In genomic region chr3:98534734-98535133, GRCh38 we compare ENCODE assay signal across 35 cellular contexts. TPM values are rescaled to one million over a fixed set of nuclear protein-coding genes. Genes with fewer than 3 reads are reported as not detected.
DNase-seq lines count a peak whose midpoint lies in the region; ATAC-seq, FAIRE-seq and TF ChIP-seq lines count a peak whose summit lies in the region.
"Had no signal": no experiment of that assay in that cellular context is flagged by ENCODE, and none has a peak within 500 bp of the region (broad histone marks: within the 10 kb centered on the region; RNA-seq: fewer than 3 reads in every experiment).

No MANE protein-coding gene starts in this region.

- ATAC-seq in activated naive CD4-positive, alpha-beta T cell treated with anti-CD3 and anti-CD28 coated beads, Interleukin-2, amount 50 U/mL, for 72 hours: no peak
- ATAC-seq in stimulated activated memory B cell treated with anti-CD40 and anti-IgM and Interleukin-4, amounts not matched to agents 10 μg/mL and 1 μg/mL and 100 μg/mL, for 72 hours: no peak
- ATAC-seq in GM18858 (IDR thresholded peaks at IDR 0.05; ENCODE audit: unreplicated experiment): no peak
- ATAC-seq: effector memory CD8-positive, alpha-beta T cell; left ventricle myocardium superior; naive thymus-derived CD4-positive, alpha-beta T cell had no signal

- H3K36me3 Mint-ChIP-seq in activated naive CD4-positive, alpha-beta T cell treated with anti-CD3 and anti-CD28 coated beads, Interleukin-2, amount 10 ng/mL, durations not matched to agents 7 days and 5 days: peaks cover 28% of the 10 kb centered on the region
- peaks cover 5 to 13% of the 10 kb centered on the region in 2 donors for H3K36me3 Mint-ChIP-seq in activated naive CD4-positive, alpha-beta T cell treated with anti-CD3 and anti-CD28 coated beads, Interleukin-2, amount 50 U/mL, for 72 hours
- peaks cover 30% of the 10 kb centered on the region for H3K36me3 Mint-ChIP-seq in activated T-helper 1 cell treated with anti-CD3 and anti-CD28 coated beads, Interleukin-12 subunit alpha, Interleukin-12 subunit beta, Interleukin-2, Interleukin-4 antibody, amounts not matched to agents 30 ng/mL and 10 ng/mL and 1 ng/mL, durations not matched to agents 14 hours and 24 hours and 36 hours (ENCODE audit: low read depth)
- peaks cover 37% of the 10 kb centered on the region for H3K36me3 Mint-ChIP-seq in stimulated activated memory B cell treated with anti-CD40 and anti-IgM and Interleukin-4, amounts not matched to agents 10 μg/mL and 1 μg/mL and 100 μg/mL, for 72 hours
- H3K36me3 Mint-ChIP-seq in MCF 10A (ENCODE audit: insufficient read depth, unreplicated experiment): no peaks in the 10 kb centered on the region
- H3K36me3 Mint-ChIP-seq: mesothelial cell of epicardium had no signal

- intact Hi-C loops in activated T-helper 1 cell treated with anti-CD3 and anti-CD28 coated beads, Interleukin-12 subunit alpha, Interleukin-12 subunit beta, Interleukin-2, Interleukin-4 antibody, amounts not matched to agents 30 ng/mL and 10 ng/mL and 1 ng/mL, durations not matched to agents 14 hours and 24 hours and 36 hours (cut with micrococcal nuclease): no loop called here
- intact Hi-C loops in MCF 10A (cut with micrococcal nuclease): no loop called here

- peak overlapping the region; percentile 12 for H3K4me3 Mint-ChIP-seq in activated naive CD4-positive, alpha-beta T cell treated with anti-CD3 and anti-CD28 coated beads, Interleukin-2, amount 10 ng/mL, durations not matched to agents 7 days and 5 days
- peak overlapping the region; percentile 33 for H3K4me3 Mint-ChIP-seq in activated T-helper 1 cell treated with anti-CD3 and anti-CD28 coated beads, Interleukin-12 subunit alpha, Interleukin-12 subunit beta, Interleukin-2, Interleukin-4 antibody, amounts not matched to agents 30 ng/mL and 10 ng/mL and 1 ng/mL, durations not matched to agents 14 hours and 24 hours and 36 hours
- H3K4me3 Mint-ChIP-seq in stimulated activated memory B cell treated with anti-CD40 and anti-IgM and Interleukin-4, amounts not matched to agents 10 μg/mL and 1 μg/mL and 100 μg/mL, for 72 hours: peak overlapping the region; percentile 59
- H3K4me3 Mint-ChIP-seq in MCF 10A (ENCODE audit: unreplicated experiment): no peak overlapping the region
- H3K4me3 Mint-ChIP-seq: activated naive CD4-positive, alpha-beta T cell treated with anti-CD3 and anti-CD28 coated beads for 36 hours; mesothelial cell of epicardium had no signal

- POLR2A ChIA-PET in MCF 10A (lab: Yijun Ruan, JAX): no interaction called here

- peaks cover 66% of the 10 kb centered on the region for H3K4me1 Mint-ChIP-seq in activated naive CD4-positive, alpha-beta T cell treated with anti-CD3 and anti-CD28 coated beads, Interleukin-2, amount 10 ng/mL, durations not matched to agents 7 days and 5 days
- H3K4me1 Mint-ChIP-seq in activated T-helper 1 cell treated with anti-CD3 and anti-CD28 coated beads, Interleukin-12 subunit alpha, Interleukin-12 subunit beta, Interleukin-2, Interleukin-4 antibody, amounts not matched to agents 30 ng/mL and 10 ng/mL and 1 ng/mL, durations not matched to agents 14 hours and 24 hours and 36 hours (ENCODE audit: low read depth): peaks cover 69% of the 10 kb centered on the region
- peaks cover 21% of the 10 kb centered on the region for H3K4me1 Mint-ChIP-seq in stimulated activated memory B cell treated with anti-CD40 and anti-IgM and Interleukin-4, amounts not matched to agents 10 μg/mL and 1 μg/mL and 100 μg/mL, for 72 hours
- no peaks in the 10 kb centered on the region for H3K4me1 Mint-ChIP-seq in MCF 10A (ENCODE audit: insufficient read depth, unreplicated experiment)
- H3K4me1 Mint-ChIP-seq: mesothelial cell of epicardium had no signal

- no peak for DNase-seq in activated naive CD4-positive, alpha-beta T cell treated with anti-CD3 and anti-CD28 coated beads, Interleukin-2, amount 10 ng/mL, durations not matched to agents 7 days and 5 days
- no peak for DNase-seq in activated naive CD4-positive, alpha-beta T cell treated with anti-CD3 and anti-CD28 coated beads, Interleukin-2, amount 50 U/mL, for 72 hours (ENCODE audit: low spot score in 2 of 2)
- DNase-seq in GM19239 (ENCODE audit: insufficient read length, low spot score) (no peak), MCF 10A (ENCODE audit: unreplicated experiment) (no peak), NCI-H2227 (lab: John Stamatoyannopoulos, UW; ENCODE audit: unreplicated experiment) (no peak)
- no peak for DNase-seq in activated T-helper 1 cell treated with anti-CD3 and anti-CD28 coated beads, Interleukin-12 subunit alpha, Interleukin-12 subunit beta, Interleukin-2, Interleukin-4 antibody, amounts not matched to agents 30 ng/mL and 10 ng/mL and 1 ng/mL, durations not matched to agents 14 hours and 24 hours and 36 hours (ENCODE audit: low spot score)
- DNase-seq: activated CD4-positive, alpha-beta T cell treated with anti-CD3 and anti-CD28 coated beads, Interleukin-2, amount 50 U/mL, for 48 hours; activated naive CD4-positive, alpha-beta T cell treated with anti-CD3 and anti-CD28 coated beads for 36 hours; anterior cingulate cortex; C1 segment of cervical spinal cord; Calu3; colonic mucosa; DMS79 treated with DMSO at 0.1 percent for 48 hours; effector memory CD8-positive, alpha-beta T cell; head of caudate nucleus; left ventricle myocardium superior; naive thymus-derived CD4-positive, alpha-beta T cell; NCI-H1092 treated with DMSO at 0.1 percent for 48 hours; NCI-H187 treated with DMSO at 0.1 percent for 48 hours; NCI-H526; occipital lobe had no signal

- no peaks in the 10 kb centered on the region for H3K9me3 Mint-ChIP-seq in activated naive CD4-positive, alpha-beta T cell treated with anti-CD3 and anti-CD28 coated beads, Interleukin-2, amount 10 ng/mL, durations not matched to agents 7 days and 5 days
- no peaks in the 10 kb centered on the region for H3K9me3 Mint-ChIP-seq in activated naive CD4-positive, alpha-beta T cell treated with anti-CD3 and anti-CD28 coated beads, Interleukin-2, amount 50 U/mL, for 72 hours
- H3K9me3 Mint-ChIP-seq in activated T-helper 1 cell treated with anti-CD3 and anti-CD28 coated beads, Interleukin-12 subunit alpha, Interleukin-12 subunit beta, Interleukin-2, Interleukin-4 antibody, amounts not matched to agents 30 ng/mL and 10 ng/mL and 1 ng/mL, durations not matched to agents 14 hours and 24 hours and 36 hours: no peaks in the 10 kb centered on the region
- H3K9me3 Mint-ChIP-seq in stimulated activated memory B cell treated with anti-CD40 and anti-IgM and Interleukin-4, amounts not matched to agents 10 μg/mL and 1 μg/mL and 100 μg/mL, for 72 hours: no peaks in the 10 kb centered on the region
- H3K9me3 Mint-ChIP-seq in MCF 10A (ENCODE audit: unreplicated experiment): no peaks in the 10 kb centered on the region
- H3K9me3 Mint-ChIP-seq: activated naive CD4-positive, alpha-beta T cell treated with anti-CD3 and anti-CD28 coated beads for 36 hours; effector memory CD8-positive, alpha-beta T cell; mesothelial cell of epicardium; naive thymus-derived CD4-positive, alpha-beta T cell; stimulated activated naive CD8-positive, alpha-beta T cell treated with anti-CD3 and anti-CD28 coated beads, Interleukin-15, Interleukin-2, amounts not matched to agents 100 ng/mL and 50 ng/mL, for 24 hours had no signal

- CTCF ChIA-PET in activated naive CD4-positive, alpha-beta T cell treated with anti-CD3 and anti-CD28 coated beads, Interleukin-2, amount 10 ng/mL, durations not matched to agents 7 days and 5 days (lab: Charles Lee): interaction anchor here (1.4 to 1.5 kb wide), 2 partner anchors 11 to 38 kb away, joined by 3 read pairs; no protein-coding TSS in a partner anchor
- CTCF ChIA-PET in MCF 10A (lab: Yijun Ruan, JAX): interaction anchor here (0.6 kb wide), 2 partner anchors 12 to 155 kb away, joined by 3 to 8 read pairs; partner anchors contain the start of gene CLDND1

- FAIRE-seq in GM19239 (lab: Jason Lieb, UNC): peak; percentile 68
- FAIRE-seq: bronchial epithelial cell, keratinocyte, urothelium cell line had no signal

- no peaks in the 10 kb centered on the region for H3K27me3 Mint-ChIP-seq in activated naive CD4-positive, alpha-beta T cell treated with anti-CD3 and anti-CD28 coated beads, Interleukin-2, amount 10 ng/mL, durations not matched to agents 7 days and 5 days
- H3K27me3 Mint-ChIP-seq in activated T-helper 1 cell treated with anti-CD3 and anti-CD28 coated beads, Interleukin-12 subunit alpha, Interleukin-12 subunit beta, Interleukin-2, Interleukin-4 antibody, amounts not matched to agents 30 ng/mL and 10 ng/mL and 1 ng/mL, durations not matched to agents 14 hours and 24 hours and 36 hours (ENCODE audit: insufficient read depth): no peaks in the 10 kb centered on the region
- H3K27me3 Mint-ChIP-seq in stimulated activated memory B cell treated with anti-CD40 and anti-IgM and Interleukin-4, amounts not matched to agents 10 μg/mL and 1 μg/mL and 100 μg/mL, for 72 hours: no peaks in the 10 kb centered on the region
- H3K27me3 Mint-ChIP-seq in MCF 10A (ENCODE audit: insufficient read depth, unreplicated experiment): no peaks in the 10 kb centered on the region
- H3K27me3 Mint-ChIP-seq: effector memory CD8-positive, alpha-beta T cell had no signal

- no peak overlapping the region for H3K27ac Mint-ChIP-seq in activated naive CD4-positive, alpha-beta T cell treated with anti-CD3 and anti-CD28 coated beads, Interleukin-2, amount 10 ng/mL, durations not matched to agents 7 days and 5 days
- no peak overlapping the region for H3K27ac Mint-ChIP-seq in activated naive CD4-positive, alpha-beta T cell treated with anti-CD3 and anti-CD28 coated beads, Interleukin-2, amount 50 U/mL, for 72 hours
- H3K27ac Mint-ChIP-seq in activated T-helper 1 cell treated with anti-CD3 and anti-CD28 coated beads, Interleukin-12 subunit alpha, Interleukin-12 subunit beta, Interleukin-2, Interleukin-4 antibody, amounts not matched to agents 30 ng/mL and 10 ng/mL and 1 ng/mL, durations not matched to agents 14 hours and 24 hours and 36 hours: no peak overlapping the region
- peak overlapping the region; percentile 77 for H3K27ac Mint-ChIP-seq in stimulated activated memory B cell treated with anti-CD40 and anti-IgM and Interleukin-4, amounts not matched to agents 10 μg/mL and 1 μg/mL and 100 μg/mL, for 72 hours
- no peak overlapping the region for H3K27ac Mint-ChIP-seq in MCF 10A (ENCODE audit: low read depth, unreplicated experiment)
- H3K27ac Mint-ChIP-seq: activated naive CD4-positive, alpha-beta T cell treated with anti-CD3 and anti-CD28 coated beads for 36 hours; effector memory CD8-positive, alpha-beta T cell; mesothelial cell of epicardium; stimulated activated naive CD8-positive, alpha-beta T cell treated with anti-CD3 and anti-CD28 coated beads, Interleukin-15, Interleukin-2, amounts not matched to agents 100 ng/mL and 50 ng/mL, for 24 hours had no signal

- TF ChIP-seq CTCF in MCF 10A (IDR thresholded peaks at IDR 0.05; ENCODE audit: unreplicated experiment): no peak

- no TSS peak for BruUV-seq in MCF 10A (replicated peaks; lab: Mats Ljungman, UMichigan)

RNA-seq across cellular contexts. Expression of gene GPR15, which starts 3.0 kb away (rescaled TPM):
- total RNA-seq in activated naive CD4-positive, alpha-beta T cell treated with anti-CD3 and anti-CD28 coated beads, Interleukin-2, amount 50 U/mL, for 72 hours: 1 to 10 TPM in 1 of 2 donors, under 1 TPM in 1; 0.91 to 1.5 TPM
- total RNA-seq in activated T-helper 1 cell treated with anti-CD3 and anti-CD28 coated beads, Interleukin-12 subunit alpha, Interleukin-12 subunit beta, Interleukin-2, Interleukin-4 antibody, amounts not matched to agents 30 ng/mL and 10 ng/mL and 1 ng/mL, durations not matched to agents 14 hours and 24 hours and 36 hours: 5.6 and 6.8 TPM in 2 replicates
- total RNA-seq in MCF 10A (2022): not detected in 2 replicates
- total RNA-seq: bronchial epithelial cell, Calu3, fibroblast of villous mesenchyme, HT-29, left ventricle myocardium superior, mesothelial cell of epicardium, occipital lobe, pulmonary artery endothelial cell, SJSA1, thoracic aorta had no signal

RNA-seq across cellular contexts. Expression of gene CLDND1, which starts 12.0 kb away (rescaled TPM):
- total RNA-seq in activated naive CD4-positive, alpha-beta T cell treated with anti-CD3 and anti-CD28 coated beads, Interleukin-2, amount 50 U/mL, for 72 hours: 100 to 1,000 TPM; 161 to 559 TPM
- 314 and 328 TPM in 2 replicates for total RNA-seq in activated T-helper 1 cell treated with anti-CD3 and anti-CD28 coated beads, Interleukin-12 subunit alpha, Interleukin-12 subunit beta, Interleukin-2, Interleukin-4 antibody, amounts not matched to agents 30 ng/mL and 10 ng/mL and 1 ng/mL, durations not matched to agents 14 hours and 24 hours and 36 hours
- 128 and 173 TPM in 2 replicates for total RNA-seq in MCF 10A (2022)

RNA-seq across cellular contexts. Expression of gene OR5K2, which starts 37.3 kb away (rescaled TPM):
- not detected for total RNA-seq in activated naive CD4-positive, alpha-beta T cell treated with anti-CD3 and anti-CD28 coated beads, Interleukin-2, amount 50 U/mL, for 72 hours
- total RNA-seq in activated T-helper 1 cell treated with anti-CD3 and anti-CD28 coated beads, Interleukin-12 subunit alpha, Interleukin-12 subunit beta, Interleukin-2, Interleukin-4 antibody, amounts not matched to agents 30 ng/mL and 10 ng/mL and 1 ng/mL, durations not matched to agents 14 hours and 24 hours and 36 hours: not detected in 2 replicates
- total RNA-seq in MCF 10A (2022): not detected in 2 replicates
- total RNA-seq: activated naive CD4-positive, alpha-beta T cell treated with anti-CD3 and anti-CD28 coated beads for 36 hours; bronchial epithelial cell; Calu3; colonic mucosa; fibroblast of villous mesenchyme; HT-29; left ventricle myocardium superior; mesothelial cell of epicardium; naive thymus-derived CD4-positive, alpha-beta T cell; occipital lobe; pulmonary artery endothelial cell; RPMI7951; SJSA1; T-helper 1 cell treated with Interleukin-12 subunit alpha and Interleukin-12 subunit beta and Interleukin-4 antibody, amounts not matched to agents 30 ng/mL and 1 ng/mL, for 36 hours; thoracic aorta had no signal

RNA-seq across cellular contexts. Expression of gene CPOX, which starts 58.7 kb away (rescaled TPM):
- 10 to 100 TPM; 39.4 to 47.0 TPM for total RNA-seq in activated naive CD4-positive, alpha-beta T cell treated with anti-CD3 and anti-CD28 coated beads, Interleukin-2, amount 50 U/mL, for 72 hours
- total RNA-seq in activated T-helper 1 cell treated with anti-CD3 and anti-CD28 coated beads, Interleukin-12 subunit alpha, Interleukin-12 subunit beta, Interleukin-2, Interleukin-4 antibody, amounts not matched to agents 30 ng/mL and 10 ng/mL and 1 ng/mL, durations not matched to agents 14 hours and 24 hours and 36 hours: 42.2 and 47.4 TPM in 2 replicates
- total RNA-seq in MCF 10A (2022): 10.8 and 11.2 TPM in 2 replicates
